Comparison of ENCODE assay signal across 16 cellular contexts in the genomic region with DNA sequence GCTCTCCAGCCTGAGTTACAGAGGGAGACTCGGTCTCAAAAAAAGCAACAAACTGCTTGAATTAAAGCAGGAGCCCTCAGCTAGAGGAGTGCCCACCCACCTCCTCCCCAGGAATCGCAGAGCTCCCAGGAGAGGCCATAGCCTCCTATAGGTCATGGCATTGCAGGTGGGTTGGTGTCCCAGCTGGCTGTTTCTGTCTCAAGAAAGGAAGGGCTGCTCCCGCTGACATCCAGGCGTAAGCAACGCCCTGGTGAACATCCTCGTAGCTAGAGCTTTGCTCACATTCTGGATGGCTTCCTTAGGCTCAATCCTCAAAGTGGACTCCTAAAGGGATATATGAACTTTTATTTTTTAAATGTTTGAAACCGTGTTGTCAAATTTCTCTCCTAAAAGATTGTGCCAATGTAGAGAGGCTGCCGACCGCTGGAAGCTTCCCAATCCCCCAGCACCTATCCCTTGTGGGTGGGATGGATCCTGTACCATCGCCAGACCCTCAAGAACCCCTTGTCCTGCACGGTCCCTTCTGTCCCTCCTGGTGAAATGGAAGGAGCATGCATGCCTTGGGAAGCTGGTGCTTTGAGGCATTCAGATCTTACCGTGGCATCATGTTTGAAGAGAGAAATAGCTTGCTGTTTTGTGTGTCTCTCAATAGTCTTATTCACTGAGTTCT. TPM values are rescaled to one million over a fixed set of nuclear protein-coding genes. Genes with fewer than 3 reads are reported as not detected.
DNase-seq lines count a peak whose midpoint lies in the region; ATAC-seq and TF ChIP-seq lines count a peak whose summit lies in the region.
"Had no signal": no experiment of that assay in that cellular context is flagged by ENCODE, and none has a peak within 500 bp of the region (broad histone marks: within the 10 kb centered on the region; RNA-seq: fewer than 3 reads in every experiment).

No MANE protein-coding gene starts in this region.

- ATAC-seq in T-cell (replicated peaks in 1 of 4), result no peak
- ATAC-seq in central memory CD8-positive, alpha-beta T cell (replicated peaks; ENCODE audit: extremely low read depth, poor library complexity, severe bottlenecking), result no peak
- ATAC-seq in stimulated activated effector memory CD8-positive, alpha-beta T cell treated with anti-CD3 and anti-CD28 coated beads, Interleukin-12 subunit alpha, Interleukin-12 subunit beta, amount 100 ng/mL, for 72 hours, result no peak
- no peak for ATAC-seq in GM21717 (IDR thresholded peaks at IDR 0.05; ENCODE audit: unreplicated experiment)
- no peak for ATAC-seq in HG03095 (IDR thresholded peaks at IDR 0.05; ENCODE audit: unreplicated experiment)
- ATAC-seq: heart right ventricle had no signal

- H3K27ac Mint-ChIP-seq in T-cell (peak overlapping the region; percentile 94), HFFc6 (no peak overlapping the region)
- peak overlapping the region; percentile 96 for H3K27ac Mint-ChIP-seq in central memory CD8-positive, alpha-beta T cell (ENCODE audit: low read depth)
- H3K27ac Mint-ChIP-seq in stimulated activated effector memory CD8-positive, alpha-beta T cell treated with anti-CD3 and anti-CD28 coated beads, Interleukin-12 subunit alpha, Interleukin-12 subunit beta, amount 100 ng/mL, for 72 hours, result peak overlapping the region; percentile 91
- H3K27ac Mint-ChIP-seq: nephron progenitor cell had no signal

- H3K36me3 Mint-ChIP-seq in T-cell (peaks cover 39% of the 10 kb centered on the region), HFFc6 (ENCODE audit: low read depth) (peaks cover 22% of the 10 kb centered on the region)
- H3K36me3 Mint-ChIP-seq in central memory CD8-positive, alpha-beta T cell (ENCODE audit: insufficient read depth), result peaks cover 63% of the 10 kb centered on the region
- H3K36me3 Mint-ChIP-seq in stimulated activated effector memory CD8-positive, alpha-beta T cell treated with anti-CD3 and anti-CD28 coated beads, Interleukin-12 subunit alpha, Interleukin-12 subunit beta, amount 100 ng/mL, for 72 hours, result peaks cover 71% of the 10 kb centered on the region

- peaks cover 81 to 93% (median 88%) of the 10 kb centered on the region in 3 donors for H3K4me1 Mint-ChIP-seq in T-cell
- H3K4me1 Mint-ChIP-seq in central memory CD8-positive, alpha-beta T cell, result peaks cover 86% of the 10 kb centered on the region
- peaks cover 76% of the 10 kb centered on the region for H3K4me1 Mint-ChIP-seq in stimulated activated effector memory CD8-positive, alpha-beta T cell treated with anti-CD3 and anti-CD28 coated beads, Interleukin-12 subunit alpha, Interleukin-12 subunit beta, amount 100 ng/mL, for 72 hours
- H3K4me1 Mint-ChIP-seq in HFFc6 (ENCODE audit: low read depth), result peaks cover 57% of the 10 kb centered on the region

- H3K27me3 Mint-ChIP-seq in T-cell (no peaks in the 10 kb centered on the region), HFFc6 (ENCODE audit: insufficient read depth) (no peaks in the 10 kb centered on the region; the same call in 1 of the 2 replicates)
- H3K27me3 Mint-ChIP-seq in central memory CD8-positive, alpha-beta T cell, result no peaks in the 10 kb centered on the region

- POLR2A ChIA-PET in T-cell (lab: Charles Lee), result interaction anchor here in 1 of 2 donors (0.6 kb wide), 1 partner anchor 32 kb away, joined by 3 read pairs; no protein-coding TSS in a partner anchor

- H3K9me3 Mint-ChIP-seq in T-cell, result no peaks in the 10 kb centered on the region
- no peaks in the 10 kb centered on the region for H3K9me3 Mint-ChIP-seq in central memory CD8-positive, alpha-beta T cell
- H3K9me3 Mint-ChIP-seq in stimulated activated effector memory CD8-positive, alpha-beta T cell treated with anti-CD3 and anti-CD28 coated beads, Interleukin-12 subunit alpha, Interleukin-12 subunit beta, amount 100 ng/mL, for 72 hours, result no peaks in the 10 kb centered on the region
- H3K9me3 Mint-ChIP-seq in HFFc6, result no peaks in the 10 kb centered on the region
- H3K9me3 Mint-ChIP-seq: nephron progenitor cell had no signal

- TF ChIP-seq CTCF in HFFc6 (IDR thresholded peaks at IDR 0.05), result no peak

- peak overlapping the region; percentile 55 to 99 (median 66) for H3K4me3 Mint-ChIP-seq in T-cell
- H3K4me3 Mint-ChIP-seq in central memory CD8-positive, alpha-beta T cell, result peak overlapping the region; percentile 81
- H3K4me3 Mint-ChIP-seq in stimulated activated effector memory CD8-positive, alpha-beta T cell treated with anti-CD3 and anti-CD28 coated beads, Interleukin-12 subunit alpha, Interleukin-12 subunit beta, amount 100 ng/mL, for 72 hours, result peak overlapping the region; percentile 71
- no peak overlapping the region for H3K4me3 Mint-ChIP-seq in HFFc6
- H3K4me3 Mint-ChIP-seq: nephron progenitor cell had no signal

- peak; percentile 61 for DNase-seq in activated effector memory CD4-positive, alpha-beta T cell treated with anti-CD3 and anti-CD28 coated beads, Interleukin-2, amount 50 U/mL, for 16 hours
- DNase-seq in activated effector memory CD4-positive, alpha-beta T cell treated with Interleukin-2 at 50 U/mL for 16 hours, result no peak
- no peak for DNase-seq in T-cell
- DNase-seq in central memory CD8-positive, alpha-beta T cell (ENCODE audit: low spot score in 2 of 2), result no peak
- no peak for DNase-seq in stimulated activated effector memory CD8-positive, alpha-beta T cell treated with anti-CD3 and anti-CD28 coated beads, Interleukin-12 subunit alpha, Interleukin-12 subunit beta, amount 100 ng/mL, for 72 hours (ENCODE audit: low spot score in 2 of 2)
- DNase-seq in HFFc6, result no peak
- DNase-seq: cerebellar nuclear complex, EL, heart right ventricle, NCI-H146, NCI-H345, nephron progenitor cell had no signal

- CTCF ChIA-PET in T-cell (lab: Charles Lee), result interaction anchor here in 1 of 2 donors (1.0 kb wide), 1 partner anchor 28 kb away, joined by 3 read pairs; no protein-coding TSS in a partner anchor

RNA-seq across cellular contexts. Expression of a gene that starts 5.9 kb away (rescaled TPM):
- 100 to 1,000 TPM; 390 to 711 (median 496) TPM for total RNA-seq in T-cell
- 10 to 100 TPM; 18.2 to 26.2 (median 21.7) TPM for total RNA-seq in HFFc6 (2021; fragmentation: NEBNext Ultra II Directional; extraction: Animal tissue kit (Norgen Biotek cat#: 25700))

RNA-seq across cellular contexts. Expression of a gene that starts 33.5 kb away (rescaled TPM):
- total RNA-seq in T-cell, result under 1 TPM in 3 of 5 donors, not detected in 2; 0.18 to 0.25 (median 0.19) TPM
- total RNA-seq in HFFc6 (2021; fragmentation: NEBNext Ultra II Directional; extraction: Animal tissue kit (Norgen Biotek cat#: 25700)), result not detected
- total RNA-seq: M059J, vagina had no signal

Comparison
In these comparisons a context has a peak if more than half of its experiments do, and no peak if none do; other contexts are left out.
1. RNA of a gene that starts 5.9 kb away (total RNA-seq): 390 to 711 TPM in T-cell; 18.2 to 26.2 TPM in HFFc6; every median in the first group is over 10 times any median in the second.